Comparison of ENCODE assay signal across 30 cellular contexts in the genomic region with DNA sequence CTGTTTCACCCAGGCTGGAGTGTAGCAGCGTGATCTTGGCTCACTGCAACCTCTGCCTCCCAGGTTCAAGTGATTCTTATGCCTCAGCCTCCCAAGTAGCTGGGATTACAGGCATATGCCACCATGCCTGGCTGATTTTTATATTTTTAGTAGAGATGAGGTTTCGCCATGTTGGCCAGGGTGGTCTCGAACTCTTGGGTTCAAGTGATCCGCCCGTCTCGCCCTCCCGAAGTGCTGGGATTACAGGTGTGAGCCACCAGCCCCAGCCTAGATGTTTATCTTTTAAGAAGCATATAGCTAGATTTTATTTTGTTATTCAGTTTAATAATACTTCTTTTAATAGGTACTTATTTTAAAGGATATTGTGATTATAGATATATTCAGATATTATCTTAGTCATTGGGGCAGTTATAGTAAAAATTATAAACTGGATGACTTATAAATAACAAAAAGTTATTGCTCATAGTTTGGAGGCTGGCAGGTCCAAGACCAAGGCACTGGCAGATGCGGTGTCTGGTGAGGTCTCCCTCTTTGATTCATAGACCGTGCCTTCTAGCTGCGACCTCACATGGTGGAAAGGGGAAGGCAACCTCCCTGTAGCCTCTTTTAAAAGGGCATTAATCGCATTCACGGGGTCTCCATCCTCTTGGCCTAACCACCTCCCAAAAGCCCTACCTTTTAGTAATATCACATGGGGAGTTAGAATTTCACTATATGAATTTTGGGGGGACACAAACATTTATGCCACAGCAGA. TPM values are rescaled to one million over a fixed set of nuclear protein-coding genes. Genes with fewer than 3 reads are reported as not detected.
DNase-seq lines count a peak whose midpoint lies in the region; ATAC-seq and TF ChIP-seq lines count a peak whose summit lies in the region.
"Had no signal": no experiment of that assay in that cellular context is flagged by ENCODE, and none has a peak within 500 bp of the region (broad histone marks: within the 10 kb centered on the region; RNA-seq: fewer than 3 reads in every experiment).

No MANE protein-coding gene starts in this region.

- TF ChIP-seq CTCF in coronary artery (IDR thresholded peaks at IDR 0.05) = no peak

- intact Hi-C loops in left colon (cut with DNase I, micrococcal nuclease) = no loop called here

- peak; percentile 19 for DNase-seq in activated effector memory CD4-positive, alpha-beta T cell treated with anti-CD3 and anti-CD28 coated beads, Interleukin-2, amount 50 U/mL, for 16 hours
- DNase-seq in activated effector memory CD4-positive, alpha-beta T cell treated with Interleukin-2 at 50 U/mL for 16 hours = no peak
- DNase-seq in RPMI8226 (peak; percentile 23), coronary artery (ENCODE audit: low spot score) (peak; percentile 29), left colon (no peak), HUDEP-2 (lab: John Stamatoyannopoulos, UW; ENCODE audit: unreplicated experiment in 76 of 76) (no peak), NCI-H2196 (lab: John Stamatoyannopoulos, UW; ENCODE audit: unreplicated experiment) (no peak)
- DNase-seq in stimulated activated naive CD8-positive, alpha-beta T cell treated with anti-CD3 and anti-CD28 coated beads, Interleukin-15, amount 100 ng/mL, for 72 hours = no peak
- DNase-seq: activated CD4-positive, alpha-beta memory T cell treated with anti-CD3 and anti-CD28 coated beads, Interleukin-2, amount 10 ng/mL, durations not matched to agents 7 days and 5 days; activated CD4-positive, CD25-positive, alpha-beta regulatory T cell; activated gamma-delta T cell treated with Interleukin-2 at 50 U/mL for 16 hours; activated naive CD8-positive, alpha-beta T cell treated with anti-CD3 and anti-CD28 coated beads, Interleukin-2, amount 50 U/mL, for 24 hours; CD4-positive, alpha-beta T cell; left ventricle myocardium superior; naive B cell; NCI-H2107; NCI-H446 treated with DMSO at 0.1 percent for 48 hours; SHP77 treated with DMSO at 0.1 percent for 48 hours; stimulated activated CD4-positive, alpha-beta T cell treated with anti-CD3 and anti-CD28 coated beads, Interleukin-4, amount 100 ng/mL, for 24 hours; substantia nigra; T1000; uterus had no signal

- no peak overlapping the region for H3K4me3 ChIP-seq in coronary artery
- H3K4me3 ChIP-seq: uterus had no signal

- H3K4me1 Mint-ChIP-seq in stimulated activated naive CD8-positive, alpha-beta T cell treated with anti-CD3 and anti-CD28 coated beads, Interleukin-15, amount 100 ng/mL, for 72 hours = peaks cover 11% of the 10 kb centered on the region
- H3K4me1 Mint-ChIP-seq: mesothelial cell of epicardium had no signal

- H3K27me3 Mint-ChIP-seq in stimulated activated naive CD8-positive, alpha-beta T cell treated with anti-CD3 and anti-CD28 coated beads, Interleukin-15, amount 100 ng/mL, for 72 hours = peaks cover 20% of the 10 kb centered on the region

- H3K27ac ChIP-seq in coronary artery = no peak overlapping the region
- H3K27ac ChIP-seq: HL-60, neutrophil, uterus had no signal

- no peak overlapping the region for H3K27ac Mint-ChIP-seq in stimulated activated naive CD8-positive, alpha-beta T cell treated with anti-CD3 and anti-CD28 coated beads, Interleukin-15, amount 100 ng/mL, for 72 hours
- H3K27ac Mint-ChIP-seq: activated CD4-positive, alpha-beta memory T cell treated with anti-CD3 and anti-CD28 coated beads, Interleukin-2, amount 10 ng/mL, durations not matched to agents 7 days and 5 days; activated naive CD8-positive, alpha-beta T cell treated with anti-CD3 and anti-CD28 coated beads, Interleukin-2, amount 50 U/mL, for 24 hours; CD4-positive, alpha-beta T cell; mesothelial cell of epicardium; naive B cell; progenitor cell of endocrine pancreas; stimulated activated effector memory CD8-positive, alpha-beta T cell treated with anti-CD3 and anti-CD28 coated beads, Interleukin-12 subunit alpha, Interleukin-12 subunit beta, amount 100 ng/mL, for 72 hours had no signal

- ATAC-seq in left colon = no peak
- no peak for ATAC-seq in stimulated activated naive CD8-positive, alpha-beta T cell treated with anti-CD3 and anti-CD28 coated beads, Interleukin-15, amount 100 ng/mL, for 72 hours
- ATAC-seq: activated naive CD8-positive, alpha-beta T cell treated with anti-CD3 and anti-CD28 coated beads, Interleukin-2, amount 50 U/mL, for 24 hours had no signal

- no peak overlapping the region for H3K4me3 Mint-ChIP-seq in stimulated activated naive CD8-positive, alpha-beta T cell treated with anti-CD3 and anti-CD28 coated beads, Interleukin-15, amount 100 ng/mL, for 72 hours
- H3K4me3 Mint-ChIP-seq: activated CD4-positive, alpha-beta memory T cell treated with anti-CD3 and anti-CD28 coated beads, Interleukin-2, amount 10 ng/mL, durations not matched to agents 7 days and 5 days; activated naive CD8-positive, alpha-beta T cell treated with anti-CD3 and anti-CD28 coated beads, Interleukin-2, amount 50 U/mL, for 24 hours; CD4-positive, alpha-beta T cell; mesothelial cell of epicardium; naive B cell had no signal

- H3K9me3 Mint-ChIP-seq in stimulated activated naive CD8-positive, alpha-beta T cell treated with anti-CD3 and anti-CD28 coated beads, Interleukin-15, amount 100 ng/mL, for 72 hours = no peaks in the 10 kb centered on the region
- H3K9me3 Mint-ChIP-seq: activated CD4-positive, alpha-beta memory T cell treated with anti-CD3 and anti-CD28 coated beads, Interleukin-2, amount 10 ng/mL, durations not matched to agents 7 days and 5 days; activated naive CD8-positive, alpha-beta T cell treated with anti-CD3 and anti-CD28 coated beads, Interleukin-2, amount 50 U/mL, for 24 hours; central memory CD8-positive, alpha-beta T cell; stimulated activated effector memory CD8-positive, alpha-beta T cell treated with anti-CD3 and anti-CD28 coated beads, Interleukin-12 subunit alpha, Interleukin-12 subunit beta, amount 100 ng/mL, for 72 hours had no signal

RNA-seq across cellular contexts. Expression of a gene that starts 3.1 kb away (rescaled TPM):
- not detected for total RNA-seq in left colon
- total RNA-seq: activated CD4-positive, alpha-beta memory T cell treated with anti-CD3 and anti-CD28 coated beads, Interleukin-2, amount 10 ng/mL, durations not matched to agents 7 days and 5 days; CD4-positive, alpha-beta T cell; dermis microvascular lymphatic vessel endothelial cell; glomerular endothelial cell; left ventricle myocardium superior had no signal

RNA-seq across cellular contexts. Expression of a gene that starts 14.6 kb away (rescaled TPM):
- 1 to 10 TPM; 1.9 to 2.4 TPM for total RNA-seq in left colon

Comparison
In these comparisons a context has a peak if more than half of its experiments do, and no peak if none do; other contexts are left out.
1. DNase-seq: peak in activated effector memory CD4-positive, alpha-beta T cell treated with anti-CD3 and anti-CD28 coated beads, Interleukin-2, amount 50 U/mL, for 16 hours (single experiment), RPMI8226 (single experiment) and coronary artery (single experiment); none in activated effector memory CD4-positive, alpha-beta T cell treated with Interleukin-2 at 50 U/mL for 16 hours (single experiment), left colon (0 of 2), stimulated activated naive CD8-positive, alpha-beta T cell treated with anti-CD3 and anti-CD28 coated beads, Interleukin-15, amount 100 ng/mL, for 72 hours (0 of 2), HUDEP-2 (0 of 76) and NCI-H2196 (single experiment).